1 cellular context compared by ENCODE assay signal in the genomic region with DNA sequence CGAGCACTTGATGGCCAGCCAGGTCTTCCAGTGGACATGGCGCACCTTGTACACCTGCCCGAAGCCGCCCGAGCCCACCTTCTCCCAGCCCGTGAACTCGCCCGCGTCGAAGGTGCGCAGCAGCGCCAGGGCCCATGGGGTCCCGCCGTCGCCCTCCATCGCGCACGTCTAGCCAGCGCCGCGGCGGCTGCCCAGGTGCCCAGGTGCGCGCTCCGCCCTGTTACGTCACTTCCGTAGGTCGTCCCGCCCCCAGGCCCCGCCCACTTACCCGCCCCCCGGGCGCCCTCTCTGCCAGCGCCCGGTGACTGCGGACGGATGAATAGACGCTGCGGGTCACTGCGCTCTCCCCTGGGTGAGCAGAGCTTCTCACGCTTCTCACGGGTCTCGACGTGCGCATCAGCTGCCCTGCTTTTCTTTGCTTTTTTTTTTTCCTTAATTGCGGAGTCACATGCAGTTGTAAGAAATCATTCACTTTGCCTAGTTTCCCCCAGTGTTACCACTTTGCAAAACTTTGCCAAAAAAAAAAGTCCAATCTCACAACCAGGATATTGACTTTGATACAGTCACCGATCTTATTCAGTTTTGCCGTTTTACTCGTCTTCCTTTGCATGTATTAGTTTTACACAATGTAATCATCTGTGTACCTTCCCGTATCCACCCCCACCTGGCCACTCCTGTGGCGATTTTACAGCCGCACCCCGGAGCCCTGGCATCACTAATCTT.
TF ChIP-seq lines count a peak whose summit lies in the region.

Gene RIPK4, minus strand, starts transcription at position 170 of the 723 bp plus-strand sequence. Its CDS starts 11 bp downstream, at position 159.

TF ChIP-seq in HepG2, 621 proteins besides CTCF, POLR2A, EP300 and RAD21 (continued from another document and continues in another):
- TF ChIP-seq, protein P1, sequence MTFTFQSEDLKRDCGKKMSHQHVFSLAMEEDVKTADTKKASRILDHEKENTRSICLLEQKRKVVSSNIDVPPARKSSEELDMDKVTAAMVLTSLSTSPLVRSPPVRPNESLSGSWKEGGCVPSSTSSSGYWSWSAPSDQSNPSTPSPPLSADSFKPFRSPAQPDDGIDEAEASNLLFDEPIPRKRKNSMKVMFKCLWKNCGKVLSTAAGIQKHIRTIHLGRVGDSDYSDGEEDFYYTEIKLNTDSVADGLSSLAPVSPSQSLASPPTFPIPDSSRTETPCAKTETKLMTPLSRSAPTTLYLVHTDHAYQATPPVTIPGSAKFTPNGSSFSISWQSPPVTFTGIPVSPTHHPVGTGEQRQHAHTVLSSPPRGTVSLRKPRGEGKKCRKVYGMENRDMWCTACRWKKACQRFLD (CRISPR knock-in tag; IDR thresholded peaks at IDR 0.05; ENCODE audit: borderline replicate concordance), result no peak
- no peak for TF ChIP-seq ZNF580 (CRISPR knock-in tag; IDR thresholded peaks at IDR 0.05; ENCODE audit: borderline replicate concordance, low read depth)
- no peak for TF ChIP-seq ATM (IDR thresholded peaks at IDR 0.05; ENCODE audit: borderline replicate concordance)
- no peak for TF ChIP-seq RFXAP (CRISPR knock-in tag; IDR thresholded peaks at IDR 0.05; ENCODE audit: borderline replicate concordance)
- TF ChIP-seq ELF1 (CRISPR knock-in tag; IDR thresholded peaks at IDR 0.05), result no peak
- no peak for TF ChIP-seq GLI4 (CRISPR knock-in tag; IDR thresholded peaks at IDR 0.05; ENCODE audit: borderline replicate concordance)
- TF ChIP-seq ZZZ3 (CRISPR knock-in tag; IDR thresholded peaks at IDR 0.05; ENCODE audit: borderline replicate concordance), result no peak
- TF ChIP-seq, protein P2, sequence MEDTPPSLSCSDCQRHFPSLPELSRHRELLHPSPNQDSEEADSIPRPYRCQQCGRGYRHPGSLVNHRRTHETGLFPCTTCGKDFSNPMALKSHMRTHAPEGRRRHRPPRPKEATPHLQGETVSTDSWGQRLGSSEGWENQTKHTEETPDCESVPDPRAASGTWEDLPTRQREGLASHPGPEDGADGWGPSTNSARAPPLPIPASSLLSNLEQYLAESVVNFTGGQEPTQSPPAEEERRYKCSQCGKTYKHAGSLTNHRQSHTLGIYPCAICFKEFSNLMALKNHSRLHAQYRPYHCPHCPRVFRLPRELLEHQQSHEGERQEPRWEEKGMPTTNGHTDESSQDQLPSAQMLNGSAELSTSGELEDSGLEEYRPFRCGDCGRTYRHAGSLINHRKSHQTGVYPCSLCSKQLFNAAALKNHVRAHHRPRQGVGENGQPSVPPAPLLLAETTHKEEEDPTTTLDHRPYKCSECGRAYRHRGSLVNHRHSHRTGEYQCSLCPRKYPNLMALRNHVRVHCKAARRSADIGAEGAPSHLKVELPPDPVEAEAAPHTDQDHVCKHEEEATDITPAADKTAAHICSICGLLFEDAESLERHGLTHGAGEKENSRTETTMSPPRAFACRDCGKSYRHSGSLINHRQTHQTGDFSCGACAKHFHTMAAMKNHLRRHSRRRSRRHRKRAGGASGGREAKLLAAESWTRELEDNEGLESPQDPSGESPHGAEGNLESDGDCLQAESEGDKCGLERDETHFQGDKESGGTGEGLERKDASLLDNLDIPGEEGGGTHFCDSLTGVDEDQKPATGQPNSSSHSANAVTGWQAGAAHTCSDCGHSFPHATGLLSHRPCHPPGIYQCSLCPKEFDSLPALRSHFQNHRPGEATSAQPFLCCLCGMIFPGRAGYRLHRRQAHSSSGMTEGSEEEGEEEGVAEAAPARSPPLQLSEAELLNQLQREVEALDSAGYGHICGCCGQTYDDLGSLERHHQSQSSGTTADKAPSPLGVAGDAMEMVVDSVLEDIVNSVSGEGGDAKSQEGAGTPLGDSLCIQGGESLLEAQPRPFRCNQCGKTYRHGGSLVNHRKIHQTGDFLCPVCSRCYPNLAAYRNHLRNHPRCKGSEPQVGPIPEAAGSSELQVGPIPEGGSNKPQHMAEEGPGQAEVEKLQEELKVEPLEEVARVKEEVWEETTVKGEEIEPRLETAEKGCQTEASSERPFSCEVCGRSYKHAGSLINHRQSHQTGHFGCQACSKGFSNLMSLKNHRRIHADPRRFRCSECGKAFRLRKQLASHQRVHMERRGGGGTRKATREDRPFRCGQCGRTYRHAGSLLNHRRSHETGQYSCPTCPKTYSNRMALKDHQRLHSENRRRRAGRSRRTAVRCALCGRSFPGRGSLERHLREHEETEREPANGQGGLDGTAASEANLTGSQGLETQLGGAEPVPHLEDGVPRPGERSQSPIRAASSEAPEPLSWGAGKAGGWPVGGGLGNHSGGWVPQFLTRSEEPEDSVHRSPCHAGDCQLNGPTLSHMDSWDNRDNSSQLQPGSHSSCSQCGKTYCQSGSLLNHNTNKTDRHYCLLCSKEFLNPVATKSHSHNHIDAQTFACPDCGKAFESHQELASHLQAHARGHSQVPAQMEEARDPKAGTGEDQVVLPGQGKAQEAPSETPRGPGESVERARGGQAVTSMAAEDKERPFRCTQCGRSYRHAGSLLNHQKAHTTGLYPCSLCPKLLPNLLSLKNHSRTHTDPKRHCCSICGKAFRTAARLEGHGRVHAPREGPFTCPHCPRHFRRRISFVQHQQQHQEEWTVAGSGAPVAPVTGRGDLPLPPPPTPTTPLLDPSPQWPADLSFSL (CRISPR knock-in tag; IDR thresholded peaks at IDR 0.05), result no peak
- TF ChIP-seq ADNP (CRISPR knock-in tag; IDR thresholded peaks at IDR 0.05), result no peak
- TF ChIP-seq ZNF329 (CRISPR knock-in tag; IDR thresholded peaks at IDR 0.05; ENCODE audit: low read depth), result no peak
- TF ChIP-seq ETV5 (CRISPR knock-in tag; IDR thresholded peaks at IDR 0.05; ENCODE audit: borderline replicate concordance), result peak; percentile 55; the same call in 1 of the 2 replicates
- peak; percentile 66; the same call in 1 of the 2 replicates for TF ChIP-seq ZFY (CRISPR knock-in tag; IDR thresholded peaks at IDR 0.05)
- TF ChIP-seq ETV6 (CRISPR knock-in tag; conservative IDR thresholded peaks at IDR 0.05), result no peak
- TF ChIP-seq KLF15 (CRISPR knock-in tag; IDR thresholded peaks at IDR 0.05; ENCODE audit: borderline replicate concordance), result no peak
- no peak; the same call in 1 of the 2 replicates for TF ChIP-seq ZHX2 (IDR thresholded peaks at IDR 0.05; ENCODE audit: low read depth)
- no peak for TF ChIP-seq ZHX2 (CRISPR knock-in tag; IDR thresholded peaks at IDR 0.05; ENCODE audit: borderline replicate concordance)
- TF ChIP-seq FOSL2 (CRISPR knock-in tag; IDR thresholded peaks at IDR 0.05), result peak; percentile 47
- no peak for TF ChIP-seq ZNF256 (CRISPR knock-in tag; conservative IDR thresholded peaks at IDR 0.05)
- TF ChIP-seq FOSL1 (CRISPR knock-in tag; IDR thresholded peaks at IDR 0.05; ENCODE audit: borderline replicate concordance), result no peak
- 0 out of 2 replicates have a peak, but pooled peaks have one; percentile 35 for TF ChIP-seq ZNF205 (CRISPR knock-in tag; IDR thresholded peaks at IDR 0.05)
- no peak; the same call in none of the 2 replicates for TF ChIP-seq KLF12 (CRISPR knock-in tag; IDR thresholded peaks at IDR 0.05; ENCODE audit: borderline replicate concordance)
- TF ChIP-seq ZBTB39 (CRISPR knock-in tag; IDR thresholded peaks at IDR 0.05), result no peak
- TF ChIP-seq MAF1 (CRISPR knock-in tag; IDR thresholded peaks at IDR 0.05; ENCODE audit: borderline replicate concordance), result no peak
- no peak for TF ChIP-seq RFX3 (CRISPR knock-in tag; IDR thresholded peaks at IDR 0.05)
- TF ChIP-seq NCOR1 (IDR thresholded peaks at IDR 0.05; ENCODE audit: borderline replicate concordance, low read length), result no peak
- TF ChIP-seq SMAD1 (CRISPR knock-in tag; IDR thresholded peaks at IDR 0.05; ENCODE audit: borderline replicate concordance, low read depth), result no peak
- TF ChIP-seq ZNF781 (CRISPR knock-in tag; IDR thresholded peaks at IDR 0.05; ENCODE audit: borderline replicate concordance, not compliant biosample characterization), result no peak
- TF ChIP-seq SALL1 (CRISPR knock-in tag; IDR thresholded peaks at IDR 0.05), result peak; percentile 53
- TF ChIP-seq, protein P3, sequence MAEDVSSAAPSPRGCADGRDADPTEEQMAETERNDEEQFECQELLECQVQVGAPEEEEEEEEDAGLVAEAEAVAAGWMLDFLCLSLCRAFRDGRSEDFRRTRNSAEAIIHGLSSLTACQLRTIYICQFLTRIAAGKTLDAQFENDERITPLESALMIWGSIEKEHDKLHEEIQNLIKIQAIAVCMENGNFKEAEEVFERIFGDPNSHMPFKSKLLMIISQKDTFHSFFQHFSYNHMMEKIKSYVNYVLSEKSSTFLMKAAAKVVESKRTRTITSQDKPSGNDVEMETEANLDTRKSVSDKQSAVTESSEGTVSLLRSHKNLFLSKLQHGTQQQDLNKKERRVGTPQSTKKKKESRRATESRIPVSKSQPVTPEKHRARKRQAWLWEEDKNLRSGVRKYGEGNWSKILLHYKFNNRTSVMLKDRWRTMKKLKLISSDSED (CRISPR knock-in tag; IDR thresholded peaks at IDR 0.05), result no peak
- no peak for TF ChIP-seq DNMT3B (CRISPR knock-in tag; conservative IDR thresholded peaks at IDR 0.05)
- TF ChIP-seq, protein P4, sequence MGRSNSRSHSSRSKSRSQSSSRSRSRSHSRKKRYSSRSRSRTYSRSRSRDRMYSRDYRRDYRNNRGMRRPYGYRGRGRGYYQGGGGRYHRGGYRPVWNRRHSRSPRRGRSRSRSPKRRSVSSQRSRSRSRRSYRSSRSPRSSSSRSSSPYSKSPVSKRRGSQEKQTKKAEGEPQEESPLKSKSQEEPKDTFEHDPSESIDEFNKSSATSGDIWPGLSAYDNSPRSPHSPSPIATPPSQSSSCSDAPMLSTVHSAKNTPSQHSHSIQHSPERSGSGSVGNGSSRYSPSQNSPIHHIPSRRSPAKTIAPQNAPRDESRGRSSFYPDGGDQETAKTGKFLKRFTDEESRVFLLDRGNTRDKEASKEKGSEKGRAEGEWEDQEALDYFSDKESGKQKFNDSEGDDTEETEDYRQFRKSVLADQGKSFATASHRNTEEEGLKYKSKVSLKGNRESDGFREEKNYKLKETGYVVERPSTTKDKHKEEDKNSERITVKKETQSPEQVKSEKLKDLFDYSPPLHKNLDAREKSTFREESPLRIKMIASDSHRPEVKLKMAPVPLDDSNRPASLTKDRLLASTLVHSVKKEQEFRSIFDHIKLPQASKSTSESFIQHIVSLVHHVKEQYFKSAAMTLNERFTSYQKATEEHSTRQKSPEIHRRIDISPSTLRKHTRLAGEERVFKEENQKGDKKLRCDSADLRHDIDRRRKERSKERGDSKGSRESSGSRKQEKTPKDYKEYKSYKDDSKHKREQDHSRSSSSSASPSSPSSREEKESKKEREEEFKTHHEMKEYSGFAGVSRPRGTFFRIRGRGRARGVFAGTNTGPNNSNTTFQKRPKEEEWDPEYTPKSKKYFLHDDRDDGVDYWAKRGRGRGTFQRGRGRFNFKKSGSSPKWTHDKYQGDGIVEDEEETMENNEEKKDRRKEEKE (IDR thresholded peaks at IDR 0.05), result no peak
- TF ChIP-seq NFE2L2 (IDR thresholded peaks at IDR 0.05; ENCODE audit: low read length), result no peak
- TF ChIP-seq TBX2 (CRISPR knock-in tag; IDR thresholded peaks at IDR 0.05; ENCODE audit: borderline replicate concordance), result peak; percentile 80
